Comparison of ENCODE assay signal across 27 cellular contexts in genomic region chr1:84855947-84856660, GRCh38. TPM values are rescaled to one million over a fixed set of nuclear protein-coding genes. Genes with fewer than 3 reads are reported as not detected.
A peak's percentile ranks its signal among the peaks of the same experiment; 100 is the strongest.
DNase-seq lines count a peak whose midpoint lies in the region; ATAC-seq and TF ChIP-seq lines count a peak whose summit lies in the region.
"Had no signal": no experiment of that assay in that cellular context is flagged by ENCODE, and none has a peak within 500 bp of the region (broad histone marks: within the 10 kb centered on the region; RNA-seq: fewer than 3 reads in every experiment).

No MANE protein-coding gene starts in this region.

- H3K9me3 ChIP-seq in CD8-positive, alpha-beta memory T cell (ENCODE audit: low read length): no peaks in the 10 kb centered on the region
- H3K9me3 ChIP-seq in gastroesophageal sphincter: no peaks in the 10 kb centered on the region
- H3K9me3 ChIP-seq: mucosa of descending colon, pancreas, Peyer's patch, upper lobe of right lung had no signal

- H3K27ac Mint-ChIP-seq in CD8-positive, alpha-beta memory T cell: peak overlapping the region in 6 of 8 donors; percentile 26 to 95 (median 48)
- peak overlapping the region; percentile 94 for H3K27ac Mint-ChIP-seq in glutamatergic neuron (ENCODE audit: unreplicated experiment)

- no peak for TF ChIP-seq POLR2A in gastroesophageal sphincter (IDR thresholded peaks at IDR 0.05)

- TF ChIP-seq CTCF in AG10803 (conservative IDR thresholded peaks at IDR 0.05; ENCODE audit: low read length) (no peak), glutamatergic neuron (IDR thresholded peaks at IDR 0.05; ENCODE audit: partially characterized antibody, unreplicated experiment) (no peak), gastroesophageal sphincter (IDR thresholded peaks at IDR 0.05) (no peak)

- no peak overlapping the region for H3K27ac ChIP-seq in CD8-positive, alpha-beta memory T cell (ENCODE audit: low read depth, low read length)
- H3K27ac ChIP-seq in gastroesophageal sphincter: no peak overlapping the region
- H3K27ac ChIP-seq: pancreas, Peyer's patch, upper lobe of right lung had no signal

- CTCF ChIA-PET in CD8-positive, alpha-beta memory T cell (lab: Charles Lee): interaction anchor here (1.1 to 2.5 kb wide), 4 partner anchors 12 to 74 kb away, joined by 3 to 5 read pairs (median 4); no protein-coding TSS in a partner anchor

- DNase-seq in AG10803 (ENCODE audit: low read depth) (peak; percentile 23), cerebellum (ENCODE audit: low spot score) (peak; percentile 7), glutamatergic neuron (no peak)
- no peak for DNase-seq in CD8-positive, alpha-beta memory T cell
- DNase-seq in activated CD8-positive, alpha-beta memory T cell treated with anti-CD3 and anti-CD28 coated beads, Interleukin-2, amount 50 U/mL, for 4 hours: no peak
- DNase-seq: activated CD4-positive, alpha-beta T cell treated with anti-CD3 and anti-CD28 coated beads for 4 hours; activated naive CD4-positive, alpha-beta T cell; activated T-cell treated with anti-CD3 and anti-CD28 coated beads, Interleukin-2, amount 50 U/mL, for 48 hours; amniotic stem cell; DND-41; effector memory CD4-positive, alpha-beta T cell; HCEC 1CT; mucosa of descending colon; NCI-H1417; NCI-H2029 treated with DMSO at 0.1 percent for 48 hours; NCI-H526 treated with DMSO at 0.1 percent for 48 hours; pancreas; Peyer's patch; stimulated activated CD4-positive, alpha-beta T cell treated with anti-CD3 and anti-CD28 coated beads, Interleukin-2, amount 100 ng/mL, for 48 hours; upper lobe of right lung had no signal

- no peaks in the 10 kb centered on the region for H3K9me3 Mint-ChIP-seq in CD8-positive, alpha-beta memory T cell
- H3K9me3 Mint-ChIP-seq in glutamatergic neuron (ENCODE audit: unreplicated experiment): peaks cover 14% of the 10 kb centered on the region

- ATAC-seq in GM18502 (IDR thresholded peaks at IDR 0.05; ENCODE audit: poor library complexity, unreplicated experiment) (no peak), gastroesophageal sphincter (no peak), GM21619 (IDR thresholded peaks at IDR 0.05; ENCODE audit: unreplicated experiment) (no peak)
- ATAC-seq: esophagus mucosa, mucosa of descending colon, pancreas, upper lobe of right lung had no signal

- POLR2A ChIA-PET in CD8-positive, alpha-beta memory T cell (lab: Charles Lee): interaction anchor here (0.5 kb wide), 1 partner anchor 11 kb away, joined by 3 read pairs; no protein-coding TSS in a partner anchor

- peaks cover 30 to 48% (median 48%) of the 10 kb centered on the region in 3 donors for H3K4me1 Mint-ChIP-seq in CD8-positive, alpha-beta memory T cell
- peaks cover 47% of the 10 kb centered on the region for H3K4me1 Mint-ChIP-seq in glutamatergic neuron (ENCODE audit: low read depth, unreplicated experiment)

- no peaks in the 10 kb centered on the region for H3K36me3 Mint-ChIP-seq in CD8-positive, alpha-beta memory T cell
- no peaks in the 10 kb centered on the region for H3K36me3 Mint-ChIP-seq in glutamatergic neuron (ENCODE audit: unreplicated experiment)

- H3K4me3 ChIP-seq in AG10803 (ENCODE audit: low read length) (no peak overlapping the region), gastroesophageal sphincter (no peak overlapping the region)
- no peak overlapping the region for H3K4me3 ChIP-seq in CD8-positive, alpha-beta memory T cell (ENCODE audit: low read length)
- H3K4me3 ChIP-seq: mucosa of descending colon, pancreas, Peyer's patch, upper lobe of right lung had no signal

- peaks cover 33% of the 10 kb centered on the region for H3K4me1 ChIP-seq in CD8-positive, alpha-beta memory T cell (ENCODE audit: insufficient read depth, low read length)
- no peaks in the 10 kb centered on the region for H3K4me1 ChIP-seq in gastroesophageal sphincter
- H3K4me1 ChIP-seq: Peyer's patch, upper lobe of right lung had no signal

- 72 to 81% methylated on average over 6 to 9 of the region's 9 CpGs for WGBS in gastroesophageal sphincter (ENCODE audit: low coverage in 1 of 2), 2 donors

- TF ChIP-seq EP300 in gastroesophageal sphincter (IDR thresholded peaks at IDR 0.05): no peak

- no peak overlapping the region for H3K4me3 Mint-ChIP-seq in CD8-positive, alpha-beta memory T cell
- H3K4me3 Mint-ChIP-seq in glutamatergic neuron (ENCODE audit: unreplicated experiment): peak overlapping the region; percentile 8

- H3K27me3 ChIP-seq in CD8-positive, alpha-beta memory T cell (ENCODE audit: insufficient read depth, low read length, poor library complexity, severe bottlenecking): no peaks in the 10 kb centered on the region
- H3K27me3 ChIP-seq in gastroesophageal sphincter: no peaks in the 10 kb centered on the region
- H3K27me3 ChIP-seq: pancreas, Peyer's patch, upper lobe of right lung had no signal

- H3K36me3 ChIP-seq in CD8-positive, alpha-beta memory T cell (ENCODE audit: insufficient read depth, low read length): no peaks in the 10 kb centered on the region
- no peaks in the 10 kb centered on the region for H3K36me3 ChIP-seq in gastroesophageal sphincter
- H3K36me3 ChIP-seq: pancreas, Peyer's patch, upper lobe of right lung had no signal

- no peaks in the 10 kb centered on the region for H3K27me3 Mint-ChIP-seq in CD8-positive, alpha-beta memory T cell
- H3K27me3 Mint-ChIP-seq in glutamatergic neuron (ENCODE audit: unreplicated experiment): peaks cover 10% of the 10 kb centered on the region

RNA-seq across cellular contexts. Expression of gene LPAR3, which starts 36.9 kb away (rescaled TPM):
- 1 to 10 TPM in 1 of 2 experiments, under 1 TPM in 1; 0.85 to 1.1 TPM for total RNA-seq in CD8-positive, alpha-beta memory T cell
- 1.5 TPM for polyA plus RNA-seq in CD8-positive, alpha-beta memory T cell
- total RNA-seq in cerebellum (0.27 TPM), glutamatergic neuron (ENCODE audit: unreplicated experiment) (14.0 TPM), gastroesophageal sphincter (1 to 10 TPM in 1 of 4 donors, under 1 TPM in 2, not detected in 1; 0.13 to 3.3 (median 0.23) TPM)
- total RNA-seq: HT-29 had no signal
- polyA plus RNA-seq: liver, neural cell had no signal

Comparison
In these comparisons a context has a peak if more than half of its experiments do, and no peak if none do; other contexts are left out.
1. DNase-seq: peak in AG10803 (single experiment) and cerebellum (single experiment); none in CD8-positive, alpha-beta memory T cell (0 of 5), glutamatergic neuron (single experiment) and activated CD8-positive, alpha-beta memory T cell treated with anti-CD3 and anti-CD28 coated beads, Interleukin-2, amount 50 U/mL, for 4 hours (single experiment).